Comparison of ENCODE assay signal across 8 cellular contexts in genomic region chr5:151164687-151165392, GRCh38. TPM values are rescaled to one million over a fixed set of nuclear protein-coding genes. Genes with fewer than 3 reads are reported as not detected.
DNase-seq lines count a peak whose midpoint lies in the region; ATAC-seq and TF ChIP-seq lines count a peak whose summit lies in the region.

No MANE protein-coding gene starts in this region.

- no peaks in the 10 kb centered on the region for H3K4me1 ChIP-seq in BE2C

- DNase-seq in BE2C = peak; percentile 70
- peak; percentile 83 for DNase-seq in NCI-H510A treated with DMSO at 0.1 percent for 48 hours (lab: John Stamatoyannopoulos, UW)
- DNase-seq in activated CD4-positive, alpha-beta T cell treated with anti-CD3 and anti-CD28 coated beads, Interleukin-2, amount 50 U/mL, for 24 hours (ENCODE audit: low read depth in 1 of 2, low spot score in 1 of 2) = peak; percentile 58 to 76
- DNase-seq in ecto neural progenitor cell (ENCODE audit: low spot score) = peak; percentile 79
- peak; percentile 93 for DNase-seq in medulla oblongata (ENCODE audit: extremely low spot score)
- peak; percentile 57 to 64 for DNase-seq in stimulated activated CD8-positive, alpha-beta memory T cell treated with anti-CD3 and anti-CD28 coated beads, Interleukin-2, amount 100 ng/mL, for 1 hour (ENCODE audit: low read depth in 2 of 2)

- no peaks in the 10 kb centered on the region for H3K9me3 ChIP-seq in BE2C

- peak; percentile 94 for TF ChIP-seq CTCF in BE2C (IDR thresholded peaks at IDR 0.05; ENCODE audit: low read depth, low read length)

- H3K36me3 ChIP-seq in BE2C = no peaks in the 10 kb centered on the region

- no peak overlapping the region for H3K4me3 ChIP-seq in BE2C (ENCODE audit: low read depth, low read length)

- ATAC-seq in GM19023 (IDR thresholded peaks at IDR 0.05; ENCODE audit: unreplicated experiment) (peak; percentile 79), HG03175 (IDR thresholded peaks at IDR 0.05; ENCODE audit: unreplicated experiment) (peak; percentile 91)

- H3K27me3 ChIP-seq in BE2C = no peaks in the 10 kb centered on the region

RNA-seq across cellular contexts. Expression of gene ANXA6, which starts 7.3 kb away (rescaled TPM):
- 114 TPM for polyA plus RNA-seq in BE2C (2012; ENCODE audit: insufficient read depth, insufficient read length, low read depth)

RNA-seq across cellular contexts. Expression of gene CCDC69, which starts 59.1 kb away (rescaled TPM):
- 0.12 TPM for polyA plus RNA-seq in BE2C (2012; ENCODE audit: insufficient read depth, insufficient read length, low read depth)
